10 cellular contexts compared by ENCODE assay signal in genomic region chr10:90880059-90880719, GRCh38. TPM values are rescaled to one million over a fixed set of nuclear protein-coding genes. Genes with fewer than 3 reads are reported as not detected.
A peak's percentile ranks its signal among the peaks of the same experiment; 100 is the strongest.
DNase-seq lines count a peak whose midpoint lies in the region; ATAC-seq, FAIRE-seq and TF ChIP-seq lines count a peak whose summit lies in the region.
"Not testable (repeated sequence)": the region's sequence is repeated elsewhere in the genome, so short reads cannot be mapped to it uniquely, and the experiment has no call there.
"Had no signal": no experiment of that assay in that cellular context is flagged by ENCODE, and none has a peak within 500 bp of the region (broad histone marks: within the 10 kb centered on the region; RNA-seq: fewer than 3 reads in every experiment).

No MANE protein-coding gene starts in this region.

- not testable (repeated sequence) for H3K9ac ChIP-seq in HepG2 (ENCODE audit: insufficient read depth, low read depth, low read length)

- BruUV-seq in HepG2 (replicated peaks; lab: Mats Ljungman, UMichigan), result not testable (repeated sequence)

- intact Hi-C loops in esophagus squamous epithelium (cut with DNase I); spleen (cut with DNase I; ENCODE audit: low total_unique reads): not testable (repeated sequence)
- intact Hi-C loops in HepG2 (cut with micrococcal nuclease; ENCODE audit: unreplicated experiment), result loop anchor here (1.0 kb wide), 1 partner anchor 416 kb away; no protein-coding TSS in a partner anchor

- H3K79me2 ChIP-seq in HepG2 (ENCODE audit: insufficient read depth, low read length), result not testable (repeated sequence)

- not testable (repeated sequence) for H3K36me3 ChIP-seq in BJ (ENCODE audit: control insufficient read depth, insufficient read depth, low read length)
- H3K36me3 ChIP-seq in esophagus squamous epithelium (peaks cover 0 to 94% (median 19%) of the 10 kb centered on the region in 3 donors), HepG2 (replicated peaks in 1 of 2; ENCODE audit: control insufficient read depth in 1 of 2, insufficient read depth in 2 of 2, low read length in 2 of 2) (peaks cover 4 to 62% of the 10 kb centered on the region in 2 experiments; a peak in 4 of 5 replicates), spleen (peaks cover 0 to 95% (median 52%) of the 10 kb centered on the region in 6 donors)

- not testable (repeated sequence) for H3K4me2 ChIP-seq in HepG2 (ENCODE audit: low read depth, low read length)

- TF ChIP-seq RAD21 in HepG2 (CRISPR knock-in tag; IDR thresholded peaks at IDR 0.05), result not testable (repeated sequence)

- TF ChIP-seq EP300 in HepG2 (IDR thresholded peaks at IDR 0.05; ENCODE audit: low read depth in 2 of 2, low read length in 2 of 2); HepG2 (CRISPR knock-in tag; IDR thresholded peaks at IDR 0.05; ENCODE audit: borderline replicate concordance): not testable (repeated sequence)

- POLR2A ChIA-PET in BJ (lab: Charles Lee); HepG2 (lab: Yijun Ruan, JAX): not testable (repeated sequence)

- H4K20me1 ChIP-seq in HepG2 (ENCODE audit: insufficient read depth, low read length), result not testable (repeated sequence)

- in situ Hi-C loops in HepG2 (cut with HindIII; ENCODE audit: extremely low pct_ligation_motif_present, low pct_unique_long_range_greater_than_20kb), result loop anchor here (25.0 kb wide), 1 partner anchor 507 kb away; no protein-coding TSS in a partner anchor

- H3K4me3 ChIP-seq in BJ (ENCODE audit: low read depth, low read length); esophagus squamous epithelium; HepG2 (replicated peaks in 1 of 3; ENCODE audit: insufficient read depth in 1 of 3, low read depth in 2 of 3, low read length in 3 of 3); spleen: not testable (repeated sequence)

- TF ChIP-seq CTCF in BJ (IDR thresholded peaks at IDR 0.05; ENCODE audit: insufficient read depth, low read depth, low read length) (peak; percentile 60), esophagus squamous epithelium (IDR thresholded peaks at IDR 0.05) (peak; percentile 29 to 66 (median 50)), HepG2 (CRISPR knock-in tag; IDR thresholded peaks at IDR 0.05) (peak; percentile 54), spleen (IDR thresholded peaks at IDR 0.05 in 8 of 11, conservative IDR thresholded peaks at IDR 0.05 in 3 of 11) (peak in 10 of 11 experiments; percentile 28 to 76 (median 58))

- not testable (repeated sequence) for H3K27me3 ChIP-seq in BJ (ENCODE audit: control insufficient read depth, insufficient read depth, low read length); esophagus squamous epithelium; HepG2 (ENCODE audit: control insufficient read depth in 1 of 2, insufficient read depth in 2 of 2, low read length in 2 of 2); spleen (replicated peaks in 1 of 7)

- DNase-seq in BJ (ENCODE audit: low read depth) (peak; percentile 11), NCI-H146 (lab: John Stamatoyannopoulos, UW) (peak; percentile 11), SIG-M5 treated with dmso at 0.1 percent for 504 hours (lab: John Stamatoyannopoulos, UW; ENCODE audit: unreplicated experiment) (peak; percentile 42), amniotic stem cell (lab: John Stamatoyannopoulos, UW) (peak; percentile 15), HepG2 (ENCODE audit: low spot score) (peak; percentile 28)
- not testable (repeated sequence) for DNase-seq in GM19239 (ENCODE audit: insufficient read length, low spot score); esophagus squamous epithelium (lab: John Stamatoyannopoulos, UW); spleen

- H3K27ac ChIP-seq in esophagus squamous epithelium; HepG2 (ENCODE audit: extremely low read length, insufficient read depth, low read length); spleen: not testable (repeated sequence)

- 53 to 67% methylated on average over 4 to 8 of the region's 8 CpGs for WGBS in esophagus squamous epithelium, 2 donors
- WGBS in HepG2 (ENCODE audit: low lambda C conversion rate), result 86% methylated on average over 8 of the region's 8 CpGs
- 68 to 75% (median 71%) methylated on average over 8 of the region's 8 CpGs for WGBS in spleen, 5 donors

- FAIRE-seq in GM19239 (lab: Jason Lieb, UNC), result peak; percentile 89
- not testable (repeated sequence) for FAIRE-seq in HepG2 (lab: Jason Lieb, UNC)

- not testable (repeated sequence) for TF ChIP-seq POLR2A in esophagus squamous epithelium (IDR thresholded peaks at IDR 0.05); HepG2 (IDR thresholded peaks at IDR 0.05; ENCODE audit: insufficient read depth in 1 of 2, low read depth in 2 of 2, low read length in 2 of 2); spleen (IDR thresholded peaks at IDR 0.05)

- CTCF ChIA-PET in BJ (lab: Yijun Ruan, JAX), result interaction anchor here (0.6 to 2.1 kb wide), 32 partner anchors 8 to 1176 kb away, joined by 3 to 16 read pairs (median 4); partner anchors contain the start of gene RPP30
- CTCF ChIA-PET in HepG2 (lab: Yijun Ruan, JAX; ENCODE audit: low intra/inter-chr PET ratio, low total read pairs), result interaction anchor here (1.4 to 2.4 kb wide), 2 partner anchors 371 to 416 kb away, joined by 3 to 7 read pairs; no protein-coding TSS in a partner anchor

- H3K9me3 ChIP-seq in esophagus squamous epithelium; HepG2 (ENCODE audit: low read length); spleen: not testable (repeated sequence)

- H2AFZ ChIP-seq in HepG2 (ENCODE audit: low read length), result not testable (repeated sequence)

- ATAC-seq in HepG2, result not testable (repeated sequence)

- H3K4me1 ChIP-seq in esophagus squamous epithelium; HepG2 (ENCODE audit: insufficient read depth, low read length); spleen: not testable (repeated sequence)

RNA-seq across cellular contexts. Expression of gene RPP30, which starts 8.4 kb away (rescaled TPM):
- polyA plus RNA-seq in BJ (2011; rRNA removed) (26.2 and 47.9 TPM in 2 replicates), HepG2 (2011; rRNA removed) (17.6 and 27.1 TPM in 2 replicates), spleen (10 to 100 TPM; 34.1 to 44.9 (median 36.2) TPM)
- polyA minus RNA-seq in BJ (2011; rRNA and poly(A)+ RNA removed), result 11.6 and 16.1 TPM in 2 replicates
- total RNA-seq in esophagus squamous epithelium (10 to 100 TPM; 13.6 to 31.4 (median 22.9) TPM), HepG2 (2016; rRNA removed; fragmentation: Illumina TruSeq; extraction: Trizol) (65.0 and 91.5 TPM in 2 replicates), spleen (10 to 100 TPM; 23.7 to 34.0 (median 29.4) TPM)
- 18.3 and 20.1 TPM in 2 replicates for total RNA-seq in HepG2 (2016; cell fraction: cytosol; rRNA removed; fragmentation: Illumina TruSeq; extraction: Trizol; ENCODE audit: low read depth)
- total RNA-seq in HepG2 (2016; cell fraction: insoluble cytoplasmic fraction; rRNA removed; fragmentation: Illumina TruSeq; extraction: Trizol), result 67.6 and 98.6 TPM in 2 replicates
- 26.0 and 27.0 TPM in 2 replicates for total RNA-seq in HepG2 (2016; cell fraction: membrane; rRNA removed; fragmentation: Illumina TruSeq; extraction: Trizol)
- total RNA-seq in HepG2 (2016; cell fraction: nucleus; rRNA removed; fragmentation: Illumina TruSeq; extraction: Trizol), result 37.4 and 38.2 TPM in 2 replicates
- polyA plus RNA-seq in HepG2 (2011; cell fraction: cytosol; rRNA removed), result 10.7 and 13.9 TPM in 2 replicates
- 16.3 and 18.7 TPM in 2 replicates for polyA plus RNA-seq in HepG2 (2011; cell fraction: nucleus; rRNA removed)
- polyA plus RNA-seq in HepG2 (2012), result 22.4 and 34.0 TPM in 2 replicates
- polyA plus RNA-seq in HepG2 (2016; cell fraction: cytosol; fragmentation: Illumina TruSeq; extraction: Trizol; ENCODE audit: low read depth), result 20.0 and 21.0 TPM in 2 replicates
- 82.9 and 97.7 TPM in 2 replicates for polyA plus RNA-seq in HepG2 (2016; cell fraction: insoluble cytoplasmic fraction; fragmentation: Illumina TruSeq; extraction: Trizol; ENCODE audit: low read depth)
- 21.4 and 21.6 TPM in 2 replicates for polyA plus RNA-seq in HepG2 (2016; cell fraction: membrane; fragmentation: Illumina TruSeq; extraction: Trizol; ENCODE audit: low read depth)
- polyA plus RNA-seq in HepG2 (2016; cell fraction: nucleus; fragmentation: Illumina TruSeq; extraction: Trizol; ENCODE audit: insufficient read depth, low read depth), result 50.0 and 51.4 TPM in 2 replicates
- 9.4 and 24.9 TPM in 2 replicates for polyA minus RNA-seq in HepG2 (2011; rRNA and poly(A)+ RNA removed; ENCODE audit: low replicate concordance)
- polyA minus RNA-seq in HepG2 (2011; cell fraction: cytosol; rRNA and poly(A)+ RNA removed), result 12.2 and 16.1 TPM in 2 replicates
- polyA minus RNA-seq in HepG2 (2011; cell fraction: nucleus; rRNA and poly(A)+ RNA removed), result 33.6 and 36.3 TPM in 2 replicates

RNA-seq across cellular contexts. Expression of gene HTR7, which starts 22.4 kb away (rescaled TPM):
- 0.16 and 0.17 TPM in 2 replicates for polyA plus RNA-seq in BJ (2011; rRNA removed)
- 0.05 and 0.10 TPM in 2 replicates for polyA minus RNA-seq in BJ (2011; rRNA and poly(A)+ RNA removed)
- total RNA-seq in esophagus squamous epithelium, result 1 to 10 TPM in 2 of 4 donors, under 1 TPM in 2; 0.53 to 2.7 (median 1.2) TPM
- 0.04 TPM in 1 of 2 replicates, not detected in the other for total RNA-seq in HepG2 (2016; rRNA removed; fragmentation: Illumina TruSeq; extraction: Trizol)
- not detected in 2 replicates for total RNA-seq in HepG2 (2016; cell fraction: cytosol; rRNA removed; fragmentation: Illumina TruSeq; extraction: Trizol; ENCODE audit: low read depth)
- total RNA-seq in HepG2 (2016; cell fraction: insoluble cytoplasmic fraction; rRNA removed; fragmentation: Illumina TruSeq; extraction: Trizol), result 0.04 TPM in 1 of 2 replicates, not detected in the other
- 0.06 TPM in 1 of 2 replicates, not detected in the other for total RNA-seq in HepG2 (2016; cell fraction: membrane; rRNA removed; fragmentation: Illumina TruSeq; extraction: Trizol)
- not detected in 2 replicates for total RNA-seq in HepG2 (2016; cell fraction: nucleus; rRNA removed; fragmentation: Illumina TruSeq; extraction: Trizol)
- 0.09 TPM in 1 of 2 replicates, not detected in the other for polyA plus RNA-seq in HepG2 (2011; rRNA removed)
- 0.03 and 0.04 TPM in 2 replicates for polyA plus RNA-seq in HepG2 (2011; cell fraction: cytosol; rRNA removed)
- not detected in 2 replicates for polyA plus RNA-seq in HepG2 (2011; cell fraction: nucleus; rRNA removed)
- polyA plus RNA-seq in HepG2 (2012), result not detected in 2 replicates
- polyA plus RNA-seq in HepG2 (2016; cell fraction: cytosol; fragmentation: Illumina TruSeq; extraction: Trizol; ENCODE audit: low read depth), result not detected in 2 replicates
- not detected in 2 replicates for polyA plus RNA-seq in HepG2 (2016; cell fraction: insoluble cytoplasmic fraction; fragmentation: Illumina TruSeq; extraction: Trizol; ENCODE audit: low read depth)
- 0.07 TPM in 1 of 2 replicates, not detected in the other for polyA plus RNA-seq in HepG2 (2016; cell fraction: membrane; fragmentation: Illumina TruSeq; extraction: Trizol; ENCODE audit: low read depth)
- polyA plus RNA-seq in HepG2 (2016; cell fraction: nucleus; fragmentation: Illumina TruSeq; extraction: Trizol; ENCODE audit: insufficient read depth, low read depth), result not detected in 2 replicates
- 0.04 and 0.28 TPM in 2 replicates for polyA minus RNA-seq in HepG2 (2011; rRNA and poly(A)+ RNA removed; ENCODE audit: low replicate concordance)
- not detected in 2 replicates for polyA minus RNA-seq in HepG2 (2011; cell fraction: cytosol; rRNA and poly(A)+ RNA removed)
- not detected in 2 replicates for polyA minus RNA-seq in HepG2 (2011; cell fraction: nucleus; rRNA and poly(A)+ RNA removed)
- 1 to 10 TPM in 2 of 7 donors, under 1 TPM in 5; 0.26 to 1.1 (median 0.79) TPM for total RNA-seq in spleen
- under 1 TPM; 0.13 to 0.20 (median 0.14) TPM for polyA plus RNA-seq in spleen
- total RNA-seq: T-helper 1 cell treated with Interleukin-12 subunit alpha and Interleukin-12 subunit beta and Interleukin-4 antibody, amounts not matched to agents 30 ng/mL and 1 ng/mL, for 36 hours had no signal

RNA-seq across cellular contexts. Expression of gene ANKRD1, which starts 40.7 kb away (rescaled TPM):
- polyA plus RNA-seq in BJ (2011; rRNA removed), result 2.2 and 3.2 TPM in 2 replicates
- polyA minus RNA-seq in BJ (2011; rRNA and poly(A)+ RNA removed), result 0.77 and 3.3 TPM in 2 replicates
- total RNA-seq in esophagus squamous epithelium, result not detected
- 19.4 and 26.4 TPM in 2 replicates for total RNA-seq in HepG2 (2016; rRNA removed; fragmentation: Illumina TruSeq; extraction: Trizol)
- total RNA-seq in HepG2 (2016; cell fraction: cytosol; rRNA removed; fragmentation: Illumina TruSeq; extraction: Trizol; ENCODE audit: low read depth), result 6.3 and 6.9 TPM in 2 replicates
- total RNA-seq in HepG2 (2016; cell fraction: insoluble cytoplasmic fraction; rRNA removed; fragmentation: Illumina TruSeq; extraction: Trizol), result 19.5 and 30.2 TPM in 2 replicates
- 11.3 and 14.1 TPM in 2 replicates for total RNA-seq in HepG2 (2016; cell fraction: membrane; rRNA removed; fragmentation: Illumina TruSeq; extraction: Trizol)
- total RNA-seq in HepG2 (2016; cell fraction: nucleus; rRNA removed; fragmentation: Illumina TruSeq; extraction: Trizol), result 12.6 and 13.8 TPM in 2 replicates
- polyA plus RNA-seq in HepG2 (2011; rRNA removed), result 30.2 and 41.8 TPM in 2 replicates
- polyA plus RNA-seq in HepG2 (2011; cell fraction: cytosol; rRNA removed), result 30.2 and 31.0 TPM in 2 replicates
- 21.7 and 24.5 TPM in 2 replicates for polyA plus RNA-seq in HepG2 (2011; cell fraction: nucleus; rRNA removed)
- 10.9 and 13.5 TPM in 2 replicates for polyA plus RNA-seq in HepG2 (2012)
- 1.7 and 2.0 TPM in 2 replicates for polyA plus RNA-seq in HepG2 (2016; cell fraction: cytosol; fragmentation: Illumina TruSeq; extraction: Trizol; ENCODE audit: low read depth)
- 21.2 and 22.2 TPM in 2 replicates for polyA plus RNA-seq in HepG2 (2016; cell fraction: insoluble cytoplasmic fraction; fragmentation: Illumina TruSeq; extraction: Trizol; ENCODE audit: low read depth)
- 3.4 TPM in 2 replicates for polyA plus RNA-seq in HepG2 (2016; cell fraction: membrane; fragmentation: Illumina TruSeq; extraction: Trizol; ENCODE audit: low read depth)
- polyA plus RNA-seq in HepG2 (2016; cell fraction: nucleus; fragmentation: Illumina TruSeq; extraction: Trizol; ENCODE audit: insufficient read depth, low read depth), result 20.2 and 20.8 TPM in 2 replicates
- polyA minus RNA-seq in HepG2 (2011; rRNA and poly(A)+ RNA removed; ENCODE audit: low replicate concordance), result 0.09 and 24.0 TPM in 2 replicates
- 29.2 and 42.8 TPM in 2 replicates for polyA minus RNA-seq in HepG2 (2011; cell fraction: cytosol; rRNA and poly(A)+ RNA removed)
- polyA minus RNA-seq in HepG2 (2011; cell fraction: nucleus; rRNA and poly(A)+ RNA removed), result 23.3 and 24.9 TPM in 2 replicates
- under 1 TPM in 3 of 7 donors, not detected in 4; 0.13 to 0.83 (median 0.32) TPM for total RNA-seq in spleen
- polyA plus RNA-seq in spleen, result 1 to 10 TPM in 2 of 3 donors, under 1 TPM in 1; 0.83 to 1.6 (median 1.2) TPM
- total RNA-seq: mononuclear cell; T-helper 1 cell treated with Interleukin-12 subunit alpha and Interleukin-12 subunit beta and Interleukin-4 antibody, amounts not matched to agents 30 ng/mL and 1 ng/mL, for 36 hours had no signal

Comparison
In these comparisons a context has a peak if more than half of its experiments do, and no peak if none do; other contexts are left out.
1. RNA of gene ANKRD1, which starts 40.7 kb away (total RNA-seq): 6.3 to 30.2 TPM in HepG2; 0.13 to 0.83 TPM in spleen and not detected in esophagus squamous epithelium; every median in the first group is over 4 times any median in the second.
2. Peak in every context shown above with its lines, with median percentiles within 50 percentile points of each other: CTCF ChIP-seq.